Comparison of ENCODE assay signal across 29 cellular contexts in genomic region chr2:51535763-51536162, GRCh38.
"Had no signal": no experiment of that assay in that cellular context is flagged by ENCODE, and none has a peak within 500 bp of the region (broad histone marks: within the 10 kb centered on the region; RNA-seq: fewer than 3 reads in every experiment).

No MANE protein-coding gene starts in this region.

- H3K4me1 ChIP-seq: ascending aorta, breast epithelium, colonic mucosa had no signal

- H3K27ac ChIP-seq: ascending aorta, breast epithelium, cardiac muscle cell, colonic mucosa, epithelial cell of prostate had no signal

- DNase-seq: activated CD4-positive, alpha-beta memory T cell treated with anti-CD3 and anti-CD28 coated beads for 36 hours; activated CD4-positive, alpha-beta T cell treated with anti-CD3 and anti-CD28 coated beads for 36 hours; activated CD4-positive, alpha-beta T cell treated with anti-CD3 and anti-CD28 coated beads, Interleukin-2, amount 10 ng/mL, durations not matched to agents 24 days and 14 days; activated CD4-positive, CD25-positive, alpha-beta regulatory T cell; activated CD4-positive, CD25-positive, alpha-beta regulatory T cell treated with anti-CD3 and anti-CD28 coated beads, Interleukin-2, amount 50 U/mL, for 72 hours; activated CD8-positive, alpha-beta memory T cell treated with anti-CD3 and anti-CD28 coated beads, Interleukin-2, amount 50 U/mL, for 48 hours; activated gamma-delta T cell; activated naive CD4-positive, alpha-beta T cell; activated naive CD4-positive, alpha-beta T cell treated with anti-CD3 and anti-CD28 coated beads, Interleukin-2, amount 10 ng/mL, durations not matched to agents 7 days and 5 days; activated naive CD8-positive, alpha-beta T cell treated with anti-CD3 and anti-CD28 coated beads, Interleukin-2, amount 10 ng/mL, durations not matched to agents 7 days and 5 days; activated T-cell treated with anti-CD3 and anti-CD28 coated beads for 4 hours; activated T-cell treated with anti-CD3 and anti-CD28 coated beads, Interleukin-2, amount 50 U/mL, for 24 hours; activated T-cell treated with anti-CD3 and anti-CD28 coated beads, Interleukin-2, amount 50 U/mL, for 72 hours; central memory CD4-positive, alpha-beta T cell; cerebellar nuclear complex; colonic mucosa; effector CD8-positive, alpha-beta T cell; foreskin fibroblast; head of caudate nucleus; T-helper 2 cell had no signal

- H3K4me3 ChIP-seq: ascending aorta, breast epithelium, cardiac muscle cell, colonic mucosa had no signal

- H3K27ac Mint-ChIP-seq: activated CD4-positive, alpha-beta memory T cell treated with anti-CD3 and anti-CD28 coated beads for 36 hours; activated CD4-positive, alpha-beta T cell treated with anti-CD3 and anti-CD28 coated beads for 36 hours; activated CD4-positive, alpha-beta T cell treated with anti-CD3 and anti-CD28 coated beads, Interleukin-2, amount 10 ng/mL, durations not matched to agents 24 days and 14 days; activated naive CD4-positive, alpha-beta T cell treated with anti-CD3 and anti-CD28 coated beads, Interleukin-2, amount 10 ng/mL, durations not matched to agents 7 days and 5 days; activated naive CD4-positive, alpha-beta T cell treated with anti-CD3 and anti-CD28 coated beads, Interleukin-2, amount 50 U/mL, for 72 hours; activated naive CD8-positive, alpha-beta T cell treated with anti-CD3 and anti-CD28 coated beads, Interleukin-2, amount 10 ng/mL, durations not matched to agents 7 days and 5 days; activated T-cell treated with anti-CD3 and anti-CD28 coated beads, Interleukin-2, amount 50 U/mL, for 24 hours; activated T-cell treated with anti-CD3 and anti-CD28 coated beads, Interleukin-2, amount 50 U/mL, for 72 hours had no signal

- H3K9me3 ChIP-seq: colonic mucosa had no signal

- H3K4me3 Mint-ChIP-seq: activated CD4-positive, alpha-beta memory T cell treated with anti-CD3 and anti-CD28 coated beads for 36 hours; activated CD4-positive, alpha-beta T cell treated with anti-CD3 and anti-CD28 coated beads for 36 hours; activated CD4-positive, alpha-beta T cell treated with anti-CD3 and anti-CD28 coated beads, Interleukin-2, amount 10 ng/mL, durations not matched to agents 24 days and 14 days; activated naive CD4-positive, alpha-beta T cell treated with anti-CD3 and anti-CD28 coated beads, Interleukin-2, amount 10 ng/mL, durations not matched to agents 7 days and 5 days; activated naive CD8-positive, alpha-beta T cell treated with anti-CD3 and anti-CD28 coated beads, Interleukin-2, amount 10 ng/mL, durations not matched to agents 7 days and 5 days; activated T-cell treated with anti-CD3 and anti-CD28 coated beads, Interleukin-2, amount 50 U/mL, for 24 hours; activated T-cell treated with anti-CD3 and anti-CD28 coated beads, Interleukin-2, amount 50 U/mL, for 72 hours; brain had no signal

- H3K36me3 Mint-ChIP-seq: activated CD4-positive, alpha-beta memory T cell treated with anti-CD3 and anti-CD28 coated beads for 36 hours; activated naive CD4-positive, alpha-beta T cell treated with anti-CD3 and anti-CD28 coated beads, Interleukin-2, amount 10 ng/mL, durations not matched to agents 7 days and 5 days; activated naive CD4-positive, alpha-beta T cell treated with anti-CD3 and anti-CD28 coated beads, Interleukin-2, amount 50 U/mL, for 72 hours; activated naive CD8-positive, alpha-beta T cell treated with anti-CD3 and anti-CD28 coated beads, Interleukin-2, amount 10 ng/mL, durations not matched to agents 7 days and 5 days; brain had no signal

- FAIRE-seq: endometrium, endothelial cell of umbilical vein, frontal cortex had no signal

- H3K4me1 Mint-ChIP-seq: activated CD4-positive, alpha-beta T cell treated with anti-CD3 and anti-CD28 coated beads for 36 hours; activated CD4-positive, alpha-beta T cell treated with anti-CD3 and anti-CD28 coated beads, Interleukin-2, amount 10 ng/mL, durations not matched to agents 24 days and 14 days; activated naive CD4-positive, alpha-beta T cell treated with anti-CD3 and anti-CD28 coated beads, Interleukin-2, amount 10 ng/mL, durations not matched to agents 7 days and 5 days; activated naive CD8-positive, alpha-beta T cell treated with anti-CD3 and anti-CD28 coated beads, Interleukin-2, amount 10 ng/mL, durations not matched to agents 7 days and 5 days; brain had no signal

- ATAC-seq: activated CD4-positive, alpha-beta T cell treated with anti-CD3 and anti-CD28 coated beads for 36 hours; activated naive CD4-positive, alpha-beta T cell treated with anti-CD3 and anti-CD28 coated beads, Interleukin-2, amount 50 U/mL, for 72 hours; activated T-cell treated with anti-CD3 and anti-CD28 coated beads, Interleukin-2, amount 50 U/mL, for 72 hours had no signal

- H3K27me3 Mint-ChIP-seq: activated CD4-positive, alpha-beta memory T cell treated with anti-CD3 and anti-CD28 coated beads for 36 hours; activated CD4-positive, alpha-beta T cell treated with anti-CD3 and anti-CD28 coated beads for 36 hours; activated CD4-positive, alpha-beta T cell treated with anti-CD3 and anti-CD28 coated beads, Interleukin-2, amount 10 ng/mL, durations not matched to agents 24 days and 14 days; activated naive CD4-positive, alpha-beta T cell treated with anti-CD3 and anti-CD28 coated beads, Interleukin-2, amount 10 ng/mL, durations not matched to agents 7 days and 5 days; activated naive CD8-positive, alpha-beta T cell treated with anti-CD3 and anti-CD28 coated beads, Interleukin-2, amount 10 ng/mL, durations not matched to agents 7 days and 5 days; activated T-cell treated with anti-CD3 and anti-CD28 coated beads, Interleukin-2, amount 50 U/mL, for 24 hours; brain had no signal
